Comparison of ENCODE assay signal across 30 cellular contexts in the genomic region with DNA sequence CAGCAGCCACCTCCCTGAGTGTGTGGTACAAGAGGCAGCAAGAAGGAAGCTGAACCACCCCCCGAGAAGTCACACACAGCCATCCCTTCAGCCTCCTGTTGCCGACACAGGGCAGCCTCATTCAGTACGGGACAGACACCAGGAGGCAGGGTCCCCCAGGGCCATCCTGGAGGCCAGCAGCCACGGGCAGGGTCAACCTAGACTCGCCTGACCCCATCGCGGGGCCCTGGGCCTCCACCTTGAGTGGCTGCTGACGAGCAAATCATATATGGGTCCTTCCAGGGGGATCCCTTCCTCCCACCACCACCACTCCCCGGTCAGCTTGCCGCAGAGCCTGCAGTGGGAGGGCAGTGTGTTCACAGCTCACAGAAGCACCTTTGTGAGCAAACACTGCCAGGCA.
"Had no signal": no experiment of that assay in that cellular context is flagged by ENCODE, and none has a peak within 500 bp of the region (broad histone marks: within the 10 kb centered on the region; RNA-seq: fewer than 3 reads in every experiment).

No MANE protein-coding gene starts in this region.

- H3K9me3 Mint-ChIP-seq: activated B cell treated with CpG ODN at 0.5 μM for 24 hours; activated CD8-positive, alpha-beta T cell treated with anti-CD3 and anti-CD28 coated beads for 36 hours; activated naive CD8-positive, alpha-beta T cell treated with anti-CD3 and anti-CD28 coated beads for 36 hours; activated T-cell treated with anti-CD3 and anti-CD28 coated beads, Interleukin-2, amount 50 U/mL, for 24 hours; central memory CD8-positive, alpha-beta T cell had no signal

- DNase-seq: activated B cell treated with CpG ODN at 0.5 μM for 24 hours; activated CD4-positive, alpha-beta T cell treated with anti-CD3 and anti-CD28 coated beads for 4 hours; activated CD4-positive, alpha-beta T cell treated with anti-CD3 and anti-CD28 coated beads, Interleukin-2, amount 50 U/mL, for 4 hours; activated CD4-positive, CD25-positive, alpha-beta regulatory T cell treated with anti-CD3 and anti-CD28 coated beads, Interleukin-2, amount 50 U/mL, for 72 hours; activated CD8-positive, alpha-beta T cell treated with anti-CD3 and anti-CD28 coated beads for 36 hours; activated gamma-delta T cell treated with Interleukin-2 at 50 U/mL for 16 hours; activated naive CD4-positive, alpha-beta T cell treated with anti-CD3 and anti-CD28 coated beads, Interleukin-2, amount 10 ng/mL, durations not matched to agents 7 days and 5 days; activated naive CD8-positive, alpha-beta T cell treated with anti-CD3 and anti-CD28 coated beads for 36 hours; activated T-cell treated with anti-CD3 and anti-CD28 coated beads, Interleukin-2, amount 50 U/mL, for 24 hours; amniotic stem cell; aorta; NCI-H1105; NCI-H1417 treated with DMSO at 0.1 percent for 48 hours; NCI-H187 treated with DMSO at 0.1 percent for 48 hours; NCI-H2081; NCI-H226; NCI-H446 treated with DMSO at 0.1 percent for 48 hours; NCI-H524; NCI-H69; PC-3; Peyer's patch; RPMI8226; SW 1271; T-helper 1 cell; T-helper 2 cell; T-helper 9 cell had no signal

- H3K36me3 ChIP-seq: cardiac muscle cell, Peyer's patch had no signal

- H3K4me1 Mint-ChIP-seq: activated naive CD8-positive, alpha-beta T cell treated with anti-CD3 and anti-CD28 coated beads for 36 hours; central memory CD8-positive, alpha-beta T cell had no signal

- H3K36me3 Mint-ChIP-seq: activated naive CD4-positive, alpha-beta T cell treated with anti-CD3 and anti-CD28 coated beads, Interleukin-2, amount 10 ng/mL, durations not matched to agents 7 days and 5 days; activated naive CD8-positive, alpha-beta T cell treated with anti-CD3 and anti-CD28 coated beads for 36 hours had no signal

- H3K9me3 ChIP-seq: Peyer's patch had no signal

- H3K27ac Mint-ChIP-seq: activated B cell treated with CpG ODN at 0.5 μM for 24 hours; activated CD8-positive, alpha-beta T cell treated with anti-CD3 and anti-CD28 coated beads for 36 hours; activated naive CD4-positive, alpha-beta T cell treated with anti-CD3 and anti-CD28 coated beads, Interleukin-2, amount 10 ng/mL, durations not matched to agents 7 days and 5 days; activated naive CD8-positive, alpha-beta T cell treated with anti-CD3 and anti-CD28 coated beads for 36 hours; activated T-cell treated with anti-CD3 and anti-CD28 coated beads, Interleukin-2, amount 50 U/mL, for 24 hours had no signal

- H3K27me3 ChIP-seq: Peyer's patch had no signal

- H3K27ac ChIP-seq: cardiac muscle cell, Peyer's patch, VCaP had no signal

- H3K4me3 Mint-ChIP-seq: activated B cell treated with CpG ODN at 0.5 μM for 24 hours; activated CD8-positive, alpha-beta T cell treated with anti-CD3 and anti-CD28 coated beads for 36 hours; activated naive CD4-positive, alpha-beta T cell treated with anti-CD3 and anti-CD28 coated beads, Interleukin-2, amount 10 ng/mL, durations not matched to agents 7 days and 5 days; activated naive CD8-positive, alpha-beta T cell treated with anti-CD3 and anti-CD28 coated beads for 36 hours; activated T-cell treated with anti-CD3 and anti-CD28 coated beads, Interleukin-2, amount 50 U/mL, for 24 hours; central memory CD8-positive, alpha-beta T cell had no signal

- H3K4me3 ChIP-seq: cardiac muscle cell, K562, Peyer's patch had no signal

- ATAC-seq: activated CD8-positive, alpha-beta T cell treated with anti-CD3 and anti-CD28 coated beads for 36 hours; K562; PC-3 had no signal
